In genomic region chr2:16035747-16036745, GRCh38 we compare ENCODE assay signal across 1 cellular context.
TF ChIP-seq lines count a peak whose summit lies in the region.

No MANE protein-coding gene starts in this region.

TF ChIP-seq in GM23338, 12 proteins besides CTCF, POLR2A, EP300 and RAD21 (continued from another document):
- TF ChIP-seq ZNF462 (CRISPR knock-in tag; IDR thresholded peaks at IDR 0.05) (no peak), EZH2phosphoT487 (IDR thresholded peaks at IDR 0.05; ENCODE audit: unreplicated experiment) (no peak), JUNB (IDR thresholded peaks at IDR 0.05; ENCODE audit: unreplicated experiment) (no peak)
